ENCODE assay signal across 19 cellular contexts in genomic region chr10:15843705-15844104, GRCh38. TPM values are rescaled to one million over a fixed set of nuclear protein-coding genes. Genes with fewer than 3 reads are reported as not detected.
DNase-seq lines count a peak whose midpoint lies in the region; ATAC-seq and TF ChIP-seq lines count a peak whose summit lies in the region.
"Had no signal": no experiment of that assay in that cellular context is flagged by ENCODE, and none has a peak within 500 bp of the region (broad histone marks: within the 10 kb centered on the region; RNA-seq: fewer than 3 reads in every experiment).

No MANE protein-coding gene starts in this region.

- H3K9me3 ChIP-seq in SK-N-MC (ENCODE audit: low read depth, low read length): no peaks in the 10 kb centered on the region
- H3K9me3 ChIP-seq in right lobe of liver: no peaks in the 10 kb centered on the region
- H3K9me3 ChIP-seq: A549, Peyer's patch, SJSA1 had no signal

- H3K27ac ChIP-seq in SK-N-MC: peak overlapping the region; percentile 83
- H3K27ac ChIP-seq in right lobe of liver: no peak overlapping the region
- H3K27ac ChIP-seq: A549, Peyer's patch, SJSA1 had no signal

- no peaks in the 10 kb centered on the region for H3K4me1 ChIP-seq in right lobe of liver
- H3K4me1 ChIP-seq: A549, Peyer's patch, SJSA1 had no signal

- no peaks in the 10 kb centered on the region for H3K27me3 ChIP-seq in right lobe of liver
- H3K27me3 ChIP-seq: Peyer's patch, SJSA1 had no signal

- H3K27me3 Mint-ChIP-seq in activated CD4-positive, alpha-beta memory T cell treated with anti-CD3 and anti-CD28 coated beads, Interleukin-2, amount 10 ng/mL, durations not matched to agents 7 days and 5 days: no peaks in the 10 kb centered on the region
- no peaks in the 10 kb centered on the region for H3K27me3 Mint-ChIP-seq in activated CD4-positive, alpha-beta memory T cell treated with anti-CD3 and anti-CD28 coated beads for 36 hours
- H3K27me3 Mint-ChIP-seq: B cell had no signal

- H3K9ac ChIP-seq in SK-N-MC (ENCODE audit: insufficient read length): no peak overlapping the region

- intact Hi-C loops in activated CD4-positive, alpha-beta memory T cell treated with anti-CD3 and anti-CD28 coated beads for 36 hours (cut with micrococcal nuclease): loop anchor here (2.0 kb wide), 1 partner anchor 13 kb away; no protein-coding TSS in a partner anchor
- intact Hi-C loops in right lobe of liver (cut with DNase I): no loop called here

- H3K36me3 ChIP-seq in SK-N-MC (ENCODE audit: insufficient read depth, low read length) (no peaks in the 10 kb centered on the region), right lobe of liver (no peaks in the 10 kb centered on the region)
- H3K36me3 ChIP-seq: Peyer's patch had no signal

- ATAC-seq in right lobe of liver (no peak), SK-N-SH treated with all-trans-retinoic acid at 6 μM for 48 hours (no peak)
- ATAC-seq: A549 had no signal

- no peak for TF ChIP-seq CTCF in right lobe of liver (IDR thresholded peaks at IDR 0.05)

- POLR2A ChIA-PET in activated CD4-positive, alpha-beta memory T cell treated with anti-CD3 and anti-CD28 coated beads, Interleukin-2, amount 10 ng/mL, durations not matched to agents 7 days and 5 days (lab: Charles Lee): interaction anchor here (1.7 kb wide), 1 partner anchor 17 kb away, joined by 6 read pairs; the partner anchor contains the start of gene MINDY3
- POLR2A ChIA-PET in activated CD4-positive, alpha-beta memory T cell treated with anti-CD3 and anti-CD28 coated beads for 36 hours (lab: Charles Lee): no interaction called here

- 69% methylated on average over 4 of the region's 4 CpGs for WGBS in right lobe of liver (ENCODE audit: insufficient coverage, low coverage, low lambda C conversion rate, missing lambda C conversion rate)

- H3K36me3 Mint-ChIP-seq in activated CD4-positive, alpha-beta memory T cell treated with anti-CD3 and anti-CD28 coated beads, Interleukin-2, amount 10 ng/mL, durations not matched to agents 7 days and 5 days (ENCODE audit: low read depth): peaks cover 43% of the 10 kb centered on the region
- H3K36me3 Mint-ChIP-seq in activated CD4-positive, alpha-beta memory T cell treated with anti-CD3 and anti-CD28 coated beads for 36 hours: peaks cover 17% of the 10 kb centered on the region

- H3K4me1 Mint-ChIP-seq in activated CD4-positive, alpha-beta memory T cell treated with anti-CD3 and anti-CD28 coated beads, Interleukin-2, amount 10 ng/mL, durations not matched to agents 7 days and 5 days: peaks cover 34% of the 10 kb centered on the region
- peaks cover 23% of the 10 kb centered on the region for H3K4me1 Mint-ChIP-seq in activated CD4-positive, alpha-beta memory T cell treated with anti-CD3 and anti-CD28 coated beads for 36 hours (ENCODE audit: low read depth)

- TF ChIP-seq POLR2A in erythroblast (IDR thresholded peaks at IDR 0.05; ENCODE audit: low read length): peak; percentile 31
- TF ChIP-seq POLR2A in right lobe of liver (IDR thresholded peaks at IDR 0.05): no peak

- DNase-seq in activated CD4-positive, alpha-beta memory T cell treated with anti-CD3 and anti-CD28 coated beads, Interleukin-2, amount 10 ng/mL, durations not matched to agents 7 days and 5 days: no peak
- no peak for DNase-seq in activated CD4-positive, alpha-beta memory T cell treated with anti-CD3 and anti-CD28 coated beads for 36 hours
- DNase-seq in SK-N-MC (ENCODE audit: low read depth, low spot score) (no peak), erythroblast (lab: John Stamatoyannopoulos, UW) (peak in 1 of 2 experiments; percentile 29), NK-92 (lab: John Stamatoyannopoulos, UW; ENCODE audit: unreplicated experiment) (no peak), right lobe of liver (no peak)
- DNase-seq: Karpas-422, NCI-H1417 treated with DMSO at 0.1 percent for 48 hours, NCI-H187 treated with DMSO at 0.1 percent for 48 hours, NCI-H2107, NCI-H226, NCI-H510A treated with DMSO at 0.1 percent for 48 hours, NCI-H748 treated with DMSO at 0.1 percent for 48 hours, Peyer's patch had no signal

- H3K27ac Mint-ChIP-seq in activated CD4-positive, alpha-beta memory T cell treated with anti-CD3 and anti-CD28 coated beads, Interleukin-2, amount 10 ng/mL, durations not matched to agents 7 days and 5 days: peak overlapping the region; percentile 27
- H3K27ac Mint-ChIP-seq in activated CD4-positive, alpha-beta memory T cell treated with anti-CD3 and anti-CD28 coated beads for 36 hours: no peak overlapping the region
- H3K27ac Mint-ChIP-seq: B cell had no signal

- no peak overlapping the region for H3K4me3 ChIP-seq in SK-N-MC
- H3K4me3 ChIP-seq in right lobe of liver: no peak overlapping the region
- H3K4me3 ChIP-seq: A549, Peyer's patch, SJSA1 had no signal

- no peaks in the 10 kb centered on the region for H3K9me3 Mint-ChIP-seq in activated CD4-positive, alpha-beta memory T cell treated with anti-CD3 and anti-CD28 coated beads, Interleukin-2, amount 10 ng/mL, durations not matched to agents 7 days and 5 days
- no peaks in the 10 kb centered on the region for H3K9me3 Mint-ChIP-seq in activated CD4-positive, alpha-beta memory T cell treated with anti-CD3 and anti-CD28 coated beads for 36 hours

- H3K4me3 Mint-ChIP-seq in activated CD4-positive, alpha-beta memory T cell treated with anti-CD3 and anti-CD28 coated beads, Interleukin-2, amount 10 ng/mL, durations not matched to agents 7 days and 5 days: no peak overlapping the region
- no peak overlapping the region for H3K4me3 Mint-ChIP-seq in activated CD4-positive, alpha-beta memory T cell treated with anti-CD3 and anti-CD28 coated beads for 36 hours
- H3K4me3 Mint-ChIP-seq: B cell, CD14-positive monocyte had no signal

- CTCF ChIA-PET in activated CD4-positive, alpha-beta memory T cell treated with anti-CD3 and anti-CD28 coated beads, Interleukin-2, amount 10 ng/mL, durations not matched to agents 7 days and 5 days (lab: Charles Lee): interaction anchor here (0.9 to 1.5 kb wide), 2 partner anchors 17 to 59 kb away, joined by 3 to 4 read pairs; partner anchors contain the start of gene MINDY3
- CTCF ChIA-PET in activated CD4-positive, alpha-beta memory T cell treated with anti-CD3 and anti-CD28 coated beads for 36 hours (lab: Charles Lee): no interaction called here

TF ChIP-seq in SK-N-SH treated with all-trans-retinoic acid at 6 μM for 48 hours, 23 proteins besides CTCF, POLR2A, EP300 and RAD21:
- TF ChIP-seq ZNF8 (CRISPR knock-in tag; IDR thresholded peaks at IDR 0.05): no peak
- no peak for TF ChIP-seq TCF4 (CRISPR knock-in tag; IDR thresholded peaks at IDR 0.05; ENCODE audit: borderline replicate concordance)
- TF ChIP-seq CREB5 (CRISPR knock-in tag; IDR thresholded peaks at IDR 0.05; ENCODE audit: low read depth): no peak
- TF ChIP-seq RARB (CRISPR knock-in tag; IDR thresholded peaks at IDR 0.05): no peak
- TF ChIP-seq, protein P1, sequence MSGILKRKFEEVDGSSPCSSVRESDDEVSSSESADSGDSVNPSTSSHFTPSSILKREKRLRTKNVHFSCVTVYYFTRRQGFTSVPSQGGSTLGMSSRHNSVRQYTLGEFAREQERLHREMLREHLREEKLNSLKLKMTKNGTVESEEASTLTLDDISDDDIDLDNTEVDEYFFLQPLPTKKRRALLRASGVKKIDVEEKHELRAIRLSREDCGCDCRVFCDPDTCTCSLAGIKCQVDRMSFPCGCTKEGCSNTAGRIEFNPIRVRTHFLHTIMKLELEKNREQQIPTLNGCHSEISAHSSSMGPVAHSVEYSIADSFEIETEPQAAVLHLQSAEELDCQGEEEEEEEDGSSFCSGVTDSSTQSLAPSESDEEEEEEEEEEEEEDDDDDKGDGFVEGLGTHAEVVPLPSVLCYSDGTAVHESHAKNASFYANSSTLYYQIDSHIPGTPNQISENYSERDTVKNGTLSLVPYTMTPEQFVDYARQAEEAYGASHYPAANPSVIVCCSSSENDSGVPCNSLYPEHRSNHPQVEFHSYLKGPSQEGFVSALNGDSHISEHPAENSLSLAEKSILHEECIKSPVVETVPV (CRISPR knock-in tag; IDR thresholded peaks at IDR 0.05): no peak

RNA-seq across cellular contexts. Expression of gene MINDY3, which starts 16.6 kb away (rescaled TPM):
- total RNA-seq in activated CD4-positive, alpha-beta memory T cell treated with anti-CD3 and anti-CD28 coated beads, Interleukin-2, amount 10 ng/mL, durations not matched to agents 7 days and 5 days: 10 to 100 TPM; 22.9 to 25.0 TPM
- 10 to 100 TPM; 15.3 to 16.7 TPM for total RNA-seq in activated CD4-positive, alpha-beta memory T cell treated with anti-CD3 and anti-CD28 coated beads for 36 hours
- total RNA-seq in right lobe of liver: 10 to 100 TPM; 11.6 to 15.5 (median 12.4) TPM
